In genomic region chr15:93072440-93073394, GRCh38 we compare ENCODE assay signal across 8 cellular contexts. TPM values are rescaled to one million over a fixed set of nuclear protein-coding genes. Genes with fewer than 3 reads are reported as not detected.
A peak's percentile ranks its signal among the peaks of the same experiment; 100 is the strongest.
DNase-seq lines count a peak whose midpoint lies in the region; ATAC-seq and TF ChIP-seq lines count a peak whose summit lies in the region.

No MANE protein-coding gene starts in this region.

- DNase-seq in stimulated activated CD4-positive, alpha-beta T cell treated with anti-CD3 and anti-CD28 coated beads, Interleukin-15, amount 100 ng/mL, for 24 hours, result peak; percentile 31
- no peak for DNase-seq in stimulated activated CD4-positive, alpha-beta T cell treated with anti-CD3 and anti-CD28 coated beads, Interleukin-4, amount 100 ng/mL, for 24 hours
- DNase-seq in RWPE2 (ENCODE audit: low spot score) (no peak), mucosa of descending colon (peak in 2 of 3 donors; percentile 53 to 70), upper lobe of right lung (peak; percentile 91), NK-92 (lab: John Stamatoyannopoulos, UW; ENCODE audit: unreplicated experiment) (no peak)
- no peak for DNase-seq in activated effector memory CD4-positive, alpha-beta T cell treated with Interleukin-2 at 50 U/mL for 16 hours

- 1 to 2% methylated on average over 91 to 92 of the region's 92 CpGs for WGBS in esophagus, 2 donors

- H3K9me3 ChIP-seq in RWPE2 (ENCODE audit: severe bottlenecking) (no peaks in the 10 kb centered on the region), esophagus (ENCODE audit: control insufficient read depth in 2 of 2, insufficient read depth in 1 of 2, low read depth in 1 of 2, low read length in 1 of 2) (no peaks in the 10 kb centered on the region), mucosa of descending colon (no peaks in the 10 kb centered on the region), upper lobe of right lung (no peaks in the 10 kb centered on the region)

- H3K27ac ChIP-seq in RWPE2 (ENCODE audit: poor library complexity, severe bottlenecking) (no peak overlapping the region), esophagus (ENCODE audit: low read depth in 2 of 2, low read length in 1 of 2) (peak overlapping the region; percentile 86 to 88), upper lobe of right lung (peak overlapping the region; percentile 58)

- peaks cover 18% of the 10 kb centered on the region for H3K27me3 ChIP-seq in RWPE2 (ENCODE audit: insufficient read depth, poor library complexity, severe bottlenecking)
- H3K27me3 ChIP-seq in esophagus (ENCODE audit: control insufficient read depth in 1 of 2, insufficient read depth in 2 of 2, low read length in 2 of 2), result no peaks in the 10 kb centered on the region
- H3K27me3 ChIP-seq in upper lobe of right lung, result peaks cover 13% of the 10 kb centered on the region

- TF ChIP-seq CTCF in RWPE2 (IDR thresholded peaks at IDR 0.05; ENCODE audit: poor library complexity, severe bottlenecking) (no peak), mucosa of descending colon (IDR thresholded peaks at IDR 0.05) (no peak), upper lobe of right lung (IDR thresholded peaks at IDR 0.05) (no peak)

- H3K4me1 ChIP-seq in RWPE2 (ENCODE audit: insufficient read depth, poor library complexity, severe bottlenecking) (no peaks in the 10 kb centered on the region), esophagus (ENCODE audit: control insufficient read depth in 2 of 2, insufficient read depth in 2 of 2, low read length in 1 of 2) (peaks cover 1 to 15% of the 10 kb centered on the region in 2 donors), mucosa of descending colon (ENCODE audit: low read depth) (no peaks in the 10 kb centered on the region), upper lobe of right lung (peaks cover 9% of the 10 kb centered on the region)

- no peaks in the 10 kb centered on the region for H3K36me3 ChIP-seq in RWPE2 (ENCODE audit: low read depth)
- H3K36me3 ChIP-seq in esophagus (ENCODE audit: control insufficient read depth in 2 of 2, insufficient read depth in 2 of 2, low read length in 1 of 2), result no peaks in the 10 kb centered on the region
- no peaks in the 10 kb centered on the region for H3K36me3 ChIP-seq in mucosa of descending colon (ENCODE audit: low read depth)
- H3K36me3 ChIP-seq in upper lobe of right lung, result no peaks in the 10 kb centered on the region

- H3K4me3 ChIP-seq in RWPE2 (ENCODE audit: severe bottlenecking) (peak overlapping the region; percentile 40), esophagus (ENCODE audit: low read depth in 1 of 2, low read length in 2 of 2) (peak overlapping the region; percentile 68 to 80), mucosa of descending colon (no peak overlapping the region), upper lobe of right lung (peak overlapping the region; percentile 62)

- ATAC-seq in RWPE2 (ENCODE audit: low read depth) (peak; percentile 87), mucosa of descending colon (peak; percentile 70), upper lobe of right lung (peak; percentile 93)

- intact Hi-C loops in mucosa of descending colon (cut with DNase I, micrococcal nuclease) (no loop called here), upper lobe of right lung (cut with DNase I) (no loop called here)

RNA-seq across cellular contexts. Expression of gene RGMA, which starts 16.3 kb away (rescaled TPM):
- 10 to 100 TPM; 27.7 to 30.9 TPM for polyA plus RNA-seq in esophagus
- total RNA-seq in mucosa of descending colon (10 to 100 TPM in 2 of 3 donors, 1 to 10 TPM in 1; 2.8 to 88.4 (median 10.6) TPM), upper lobe of right lung (4.1 TPM)

Comparison
In these comparisons a context has a peak if more than half of its experiments do, and no peak if none do; other contexts are left out.
1. DNase-seq: peak in stimulated activated CD4-positive, alpha-beta T cell treated with anti-CD3 and anti-CD28 coated beads, Interleukin-15, amount 100 ng/mL, for 24 hours (single experiment), mucosa of descending colon (2 of 3) and upper lobe of right lung (single experiment); none in stimulated activated CD4-positive, alpha-beta T cell treated with anti-CD3 and anti-CD28 coated beads, Interleukin-4, amount 100 ng/mL, for 24 hours (single experiment), RWPE2 (single experiment), activated effector memory CD4-positive, alpha-beta T cell treated with Interleukin-2 at 50 U/mL for 16 hours (single experiment) and NK-92 (single experiment).
2. Peak in every context shown above with its lines, with median percentiles within 50 percentile points of each other: ATAC-seq.